Comparison of ENCODE assay signal across 30 cellular contexts in the genomic region with DNA sequence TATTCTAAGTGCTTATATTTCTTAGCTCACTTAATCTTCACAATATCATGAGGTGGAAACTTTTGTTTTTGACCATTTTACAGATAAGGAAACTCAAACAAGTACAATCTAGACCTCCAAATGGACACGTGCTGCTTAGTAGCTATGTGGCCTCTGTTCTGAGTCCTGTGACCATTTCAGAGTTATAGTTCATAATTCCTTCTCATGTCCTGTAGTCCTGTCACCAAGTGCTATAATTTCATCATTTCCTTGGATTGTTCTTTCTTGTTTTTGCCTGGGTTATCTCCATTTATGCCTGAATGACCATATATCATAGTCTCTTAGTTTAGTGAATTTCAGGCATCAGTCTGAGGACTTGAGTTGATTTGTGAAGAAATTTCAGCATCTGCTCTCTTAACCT.
"Had no signal": no experiment of that assay in that cellular context is flagged by ENCODE, and none has a peak within 500 bp of the region (broad histone marks: within the 10 kb centered on the region; RNA-seq: fewer than 3 reads in every experiment).

No MANE protein-coding gene starts in this region.

- H3K9me3 Mint-ChIP-seq: activated CD4-positive, alpha-beta memory T cell treated with anti-CD3 and anti-CD28 coated beads for 36 hours; activated CD4-positive, alpha-beta T cell treated with anti-CD3 and anti-CD28 coated beads, Interleukin-2, amount 10 ng/mL, durations not matched to agents 24 days and 14 days; activated naive CD4-positive, alpha-beta T cell treated with anti-CD3 and anti-CD28 coated beads for 36 hours; activated naive CD4-positive, alpha-beta T cell treated with anti-CD3 and anti-CD28 coated beads, Interleukin-2, amount 50 U/mL, for 24 hours; activated naive CD8-positive, alpha-beta T cell treated with anti-CD3 and anti-CD28 coated beads for 36 hours; activated naive CD8-positive, alpha-beta T cell treated with anti-CD3 and anti-CD28 coated beads, Interleukin-2, amount 50 U/mL, for 24 hours; activated T-helper 1 cell treated with anti-CD3 and anti-CD28 coated beads, Interleukin-12 subunit alpha, Interleukin-12 subunit beta, Interleukin-2, Interleukin-4 antibody, amounts not matched to agents 30 ng/mL and 10 ng/mL and 1 ng/mL, durations not matched to agents 14 hours and 24 hours and 36 hours; activated T-helper 2 cell treated with anti-CD3 and anti-CD28 coated beads, Interferon-gamma antibody, Interleukin-2, Interleukin-4, amounts not matched to agents 10 μg/mL and 5 μg/mL and 100 μg/mL, durations not matched to agents 14 hours and 24 hours and 36 hours had no signal

- H3K4me1 Mint-ChIP-seq: activated naive CD4-positive, alpha-beta T cell treated with anti-CD3 and anti-CD28 coated beads, Interleukin-2, amount 50 U/mL, for 24 hours; brain had no signal

- H3K36me3 ChIP-seq: adrenal gland, ascending aorta, breast epithelium, cardiac muscle cell, gastrocnemius medialis, heart right ventricle had no signal

- H3K4me3 ChIP-seq: adrenal gland, ascending aorta, breast epithelium, cardiac muscle cell, gastrocnemius medialis, heart right ventricle had no signal

- H3K27me3 Mint-ChIP-seq: activated CD4-positive, alpha-beta memory T cell treated with anti-CD3 and anti-CD28 coated beads for 36 hours; activated CD4-positive, alpha-beta T cell treated with anti-CD3 and anti-CD28 coated beads for 36 hours; activated CD4-positive, alpha-beta T cell treated with anti-CD3 and anti-CD28 coated beads, Interleukin-2, amount 10 ng/mL, durations not matched to agents 24 days and 14 days; activated CD8-positive, alpha-beta memory T cell treated with anti-CD3 and anti-CD28 coated beads, Interleukin-2, amount 10 ng/mL, durations not matched to agents 7 days and 5 days; activated naive CD4-positive, alpha-beta T cell treated with anti-CD3 and anti-CD28 coated beads, Interleukin-2, amount 50 U/mL, for 24 hours; activated naive CD8-positive, alpha-beta T cell treated with anti-CD3 and anti-CD28 coated beads for 36 hours; activated naive CD8-positive, alpha-beta T cell treated with anti-CD3 and anti-CD28 coated beads, Interleukin-2, amount 50 U/mL, for 24 hours; brain had no signal

- H3K27ac Mint-ChIP-seq: activated CD4-positive, alpha-beta memory T cell treated with anti-CD3 and anti-CD28 coated beads for 36 hours; activated CD4-positive, alpha-beta T cell treated with anti-CD3 and anti-CD28 coated beads for 36 hours; activated CD4-positive, alpha-beta T cell treated with anti-CD3 and anti-CD28 coated beads, Interleukin-2, amount 10 ng/mL, durations not matched to agents 24 days and 14 days; activated CD8-positive, alpha-beta memory T cell treated with anti-CD3 and anti-CD28 coated beads, Interleukin-2, amount 10 ng/mL, durations not matched to agents 7 days and 5 days; activated CD8-positive, alpha-beta T cell treated with anti-CD3 and anti-CD28 coated beads, Interleukin-2, amount 10 ng/mL, durations not matched to agents 7 days and 5 days; activated naive CD4-positive, alpha-beta T cell treated with anti-CD3 and anti-CD28 coated beads for 36 hours; activated naive CD4-positive, alpha-beta T cell treated with anti-CD3 and anti-CD28 coated beads, Interleukin-2, amount 50 U/mL, for 24 hours; activated naive CD8-positive, alpha-beta T cell treated with anti-CD3 and anti-CD28 coated beads for 36 hours; activated naive CD8-positive, alpha-beta T cell treated with anti-CD3 and anti-CD28 coated beads, Interleukin-2, amount 50 U/mL, for 24 hours; activated T-helper 1 cell treated with anti-CD3 and anti-CD28 coated beads, Interleukin-12 subunit alpha, Interleukin-12 subunit beta, Interleukin-2, Interleukin-4 antibody, amounts not matched to agents 30 ng/mL and 10 ng/mL and 1 ng/mL, durations not matched to agents 14 hours and 24 hours and 36 hours; activated T-helper 2 cell treated with anti-CD3 and anti-CD28 coated beads, Interferon-gamma antibody, Interleukin-2, Interleukin-4, amounts not matched to agents 10 μg/mL and 5 μg/mL and 100 μg/mL, durations not matched to agents 14 hours and 24 hours and 36 hours; brain had no signal

- H3K9me3 ChIP-seq: ascending aorta, breast epithelium, gastrocnemius medialis, heart right ventricle had no signal

- ATAC-seq: activated CD4-positive, alpha-beta T cell treated with anti-CD3 and anti-CD28 coated beads for 36 hours; activated CD8-positive, alpha-beta memory T cell treated with anti-CD3 and anti-CD28 coated beads, Interleukin-2, amount 10 ng/mL, durations not matched to agents 7 days and 5 days; activated CD8-positive, alpha-beta T cell treated with anti-CD3 and anti-CD28 coated beads, Interleukin-2, amount 10 ng/mL, durations not matched to agents 7 days and 5 days; activated naive CD8-positive, alpha-beta T cell treated with anti-CD3 and anti-CD28 coated beads, Interleukin-2, amount 50 U/mL, for 24 hours; esophagus mucosa; foreskin keratinocyte; gastrocnemius medialis; heart right ventricle had no signal

- DNase-seq: activated CD4-positive, alpha-beta memory T cell treated with anti-CD3 and anti-CD28 coated beads for 36 hours; activated CD4-positive, alpha-beta T cell treated with anti-CD3 and anti-CD28 coated beads for 36 hours; activated CD4-positive, alpha-beta T cell treated with anti-CD3 and anti-CD28 coated beads, Interleukin-2, amount 10 ng/mL, durations not matched to agents 24 days and 14 days; activated CD4-positive, CD25-positive, alpha-beta regulatory T cell; activated CD4-positive, CD25-positive, alpha-beta regulatory T cell treated with anti-CD3 and anti-CD28 coated beads, Interleukin-2, amount 50 U/mL, for 72 hours; activated CD8-positive, alpha-beta memory T cell treated with anti-CD3 and anti-CD28 coated beads, Interleukin-2, amount 10 ng/mL, durations not matched to agents 7 days and 5 days; activated CD8-positive, alpha-beta memory T cell treated with anti-CD3 and anti-CD28 coated beads, Interleukin-2, amount 50 U/mL, for 4 hours; activated CD8-positive, alpha-beta T cell treated with anti-CD3 and anti-CD28 coated beads, Interleukin-2, amount 10 ng/mL, durations not matched to agents 7 days and 5 days; activated effector memory CD4-positive, alpha-beta T cell treated with anti-CD3 and anti-CD28 coated beads, Interleukin-2, amount 50 U/mL, for 16 hours; activated naive CD4-positive, alpha-beta T cell treated with anti-CD3 and anti-CD28 coated beads for 36 hours; activated naive CD8-positive, alpha-beta T cell treated with anti-CD3 and anti-CD28 coated beads for 36 hours; activated naive CD8-positive, alpha-beta T cell treated with anti-CD3 and anti-CD28 coated beads, Interleukin-2, amount 50 U/mL, for 24 hours; activated T-cell treated with anti-CD3 and anti-CD28 coated beads, Interleukin-2, amount 50 U/mL, for 1 hour; activated T-cell treated with anti-CD3 and anti-CD28 coated beads, Interleukin-2, amount 50 U/mL, for 48 hours; adrenal gland; central memory CD4-positive, alpha-beta T cell; cortex of kidney; effector CD8-positive, alpha-beta T cell; foreskin keratinocyte; gastrocnemius medialis; heart right ventricle; T-helper 2 cell had no signal

- H3K27ac ChIP-seq: adrenal gland, ascending aorta, breast epithelium, cardiac muscle cell, foreskin keratinocyte, gastrocnemius medialis, heart right ventricle had no signal

- H3K4me3 Mint-ChIP-seq: activated CD4-positive, alpha-beta memory T cell treated with anti-CD3 and anti-CD28 coated beads for 36 hours; activated CD4-positive, alpha-beta T cell treated with anti-CD3 and anti-CD28 coated beads for 36 hours; activated CD4-positive, alpha-beta T cell treated with anti-CD3 and anti-CD28 coated beads, Interleukin-2, amount 10 ng/mL, durations not matched to agents 24 days and 14 days; activated CD8-positive, alpha-beta memory T cell treated with anti-CD3 and anti-CD28 coated beads, Interleukin-2, amount 10 ng/mL, durations not matched to agents 7 days and 5 days; activated CD8-positive, alpha-beta T cell treated with anti-CD3 and anti-CD28 coated beads, Interleukin-2, amount 10 ng/mL, durations not matched to agents 7 days and 5 days; activated naive CD4-positive, alpha-beta T cell treated with anti-CD3 and anti-CD28 coated beads for 36 hours; activated naive CD4-positive, alpha-beta T cell treated with anti-CD3 and anti-CD28 coated beads, Interleukin-2, amount 50 U/mL, for 24 hours; activated naive CD8-positive, alpha-beta T cell treated with anti-CD3 and anti-CD28 coated beads for 36 hours; activated naive CD8-positive, alpha-beta T cell treated with anti-CD3 and anti-CD28 coated beads, Interleukin-2, amount 50 U/mL, for 24 hours; activated T-helper 1 cell treated with anti-CD3 and anti-CD28 coated beads, Interleukin-12 subunit alpha, Interleukin-12 subunit beta, Interleukin-2, Interleukin-4 antibody, amounts not matched to agents 30 ng/mL and 10 ng/mL and 1 ng/mL, durations not matched to agents 14 hours and 24 hours and 36 hours; brain had no signal

- H3K27me3 ChIP-seq: adrenal gland, ascending aorta, breast epithelium, cardiac muscle cell, foreskin keratinocyte, gastrocnemius medialis, heart right ventricle had no signal

- H3K4me1 ChIP-seq: adrenal gland, ascending aorta, breast epithelium, foreskin keratinocyte, gastrocnemius medialis, heart right ventricle had no signal
